Comparison of ENCODE assay signal across 11 cellular contexts in the genomic region with DNA sequence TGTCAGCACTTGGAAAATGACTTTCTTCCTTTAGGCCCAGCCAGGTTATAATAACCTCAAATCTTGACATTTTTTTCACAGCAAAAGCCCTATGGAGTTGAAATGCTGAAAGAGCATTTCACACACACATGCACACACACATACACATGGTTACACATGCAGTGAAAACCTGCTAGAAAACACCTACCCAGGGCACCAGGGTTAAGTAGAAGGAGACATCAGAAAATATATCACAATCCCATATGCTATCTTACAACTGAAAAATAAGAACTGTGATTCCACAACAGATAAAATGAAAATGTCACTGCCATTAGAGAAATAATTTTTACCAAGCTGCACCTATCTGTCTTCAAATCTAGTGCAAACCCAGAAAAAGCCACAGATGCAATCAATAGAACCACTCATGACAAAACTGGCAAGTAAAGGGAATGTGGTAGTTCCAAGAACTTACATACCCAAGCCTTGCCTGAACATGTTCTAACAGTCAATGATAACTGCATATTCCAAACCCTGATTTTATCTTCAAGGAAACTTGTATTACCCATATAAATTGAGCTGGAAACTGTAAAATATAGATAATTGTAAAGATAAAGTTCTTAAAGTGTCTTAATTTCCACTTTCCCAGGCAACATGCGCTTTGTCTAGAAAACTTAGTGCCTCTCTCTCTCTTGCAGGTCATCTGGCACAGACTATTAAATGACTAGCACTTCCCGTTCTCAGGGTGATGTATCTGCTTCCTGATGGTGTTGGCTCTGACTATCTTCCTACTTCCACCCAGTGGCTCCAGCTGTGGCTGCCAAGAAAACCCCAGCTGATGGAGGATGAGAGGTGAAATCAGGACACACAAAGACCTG.
DNase-seq lines count a peak whose midpoint lies in the region; ATAC-seq and TF ChIP-seq lines count a peak whose summit lies in the region.
"Had no signal": no experiment of that assay in that cellular context is flagged by ENCODE, and none has a peak within 500 bp of the region (broad histone marks: within the 10 kb centered on the region; RNA-seq: fewer than 3 reads in every experiment).

No MANE protein-coding gene starts in this region.

- CTCF ChIA-PET in activated CD4-positive, alpha-beta T cell treated with anti-CD3 and anti-CD28 coated beads for 36 hours (lab: Charles Lee) = interaction anchor here (1.7 to 2.3 kb wide), 2 partner anchors 17 to 19 kb away, joined by 3 to 8 read pairs; no protein-coding TSS in a partner anchor
- CTCF ChIA-PET in PC-9 (lab: Charles Lee) = no interaction called here

- no peaks in the 10 kb centered on the region for H4K20me1 ChIP-seq in PC-9 (ENCODE audit: insufficient read depth)

- POLR2A ChIA-PET in activated CD4-positive, alpha-beta T cell treated with anti-CD3 and anti-CD28 coated beads for 36 hours (lab: Charles Lee) = interaction anchor here (0.5 to 0.7 kb wide), 2 partner anchors 25 to 253 kb away, joined by 3 read pairs; no protein-coding TSS in a partner anchor
- POLR2A ChIA-PET in PC-9 (lab: Charles Lee; ENCODE audit: unreplicated experiment) = no interaction called here

- H3K4me1 Mint-ChIP-seq in activated CD4-positive, alpha-beta T cell treated with anti-CD3 and anti-CD28 coated beads for 36 hours = peaks cover 46% of the 10 kb centered on the region

- H3K27ac ChIP-seq in PC-9 = no peak overlapping the region
- H3K27ac ChIP-seq: A549 had no signal

- no TSS peak for BruUV-seq in PC-9 (replicated peaks; lab: Mats Ljungman, UMichigan)

- peaks cover 24% of the 10 kb centered on the region for H3K9me3 ChIP-seq in PC-9 (ENCODE audit: insufficient read depth, low read depth)
- H3K9me3 ChIP-seq: A549 had no signal

- no peaks in the 10 kb centered on the region for H3F3A ChIP-seq in PC-9 (ENCODE audit: insufficient read depth, low read depth)

- peak overlapping the region; percentile 12; the same call in 1 of the 2 replicates for H2AFZ ChIP-seq in PC-9

- H3K4me2 ChIP-seq in PC-9 = no peak overlapping the region
- H3K4me2 ChIP-seq: A549 had no signal

- no peaks in the 10 kb centered on the region for H3K27me3 ChIP-seq in PC-9 (ENCODE audit: insufficient read depth, low read depth)

- H3K9me2 ChIP-seq in PC-9 (ENCODE audit: insufficient read depth) = no peaks in the 10 kb centered on the region

- peak; percentile 55 for ATAC-seq in activated CD4-positive, alpha-beta T cell treated with anti-CD3 and anti-CD28 coated beads for 36 hours
- no peak for ATAC-seq in GM21390 (IDR thresholded peaks at IDR 0.05; ENCODE audit: unreplicated experiment)
- no peak for ATAC-seq in GM21381 (IDR thresholded peaks at IDR 0.05; ENCODE audit: unreplicated experiment)
- ATAC-seq: A549 had no signal

- no peaks in the 10 kb centered on the region for H3K27me3 Mint-ChIP-seq in activated CD4-positive, alpha-beta T cell treated with anti-CD3 and anti-CD28 coated beads for 36 hours
- H3K27me3 Mint-ChIP-seq: progenitor cell of endocrine pancreas had no signal

- H3K79me2 ChIP-seq in PC-9 (ENCODE audit: low read depth) = no peaks in the 10 kb centered on the region

- peaks cover 13% of the 10 kb centered on the region for H3K4me1 ChIP-seq in PC-9 (replicated peaks; ENCODE audit: insufficient read depth)
- H3K4me1 ChIP-seq: A549 had no signal

- peak overlapping the region; percentile 83 for H3K27ac Mint-ChIP-seq in activated CD4-positive, alpha-beta T cell treated with anti-CD3 and anti-CD28 coated beads for 36 hours
- H3K27ac Mint-ChIP-seq: progenitor cell of endocrine pancreas had no signal

- H3K4me3 ChIP-seq in PC-9 (no peak overlapping the region), fibroblast of mammary gland (ENCODE audit: control insufficient read depth, low read depth, low read length) (no peak overlapping the region), skeletal muscle cell (ENCODE audit: low read depth, low read length) (no peak overlapping the region)
- H3K4me3 ChIP-seq: A549 had no signal

- no peaks in the 10 kb centered on the region for H3K36me3 Mint-ChIP-seq in activated CD4-positive, alpha-beta T cell treated with anti-CD3 and anti-CD28 coated beads for 36 hours (ENCODE audit: low read depth)

- no peak overlapping the region for H3K4me3 Mint-ChIP-seq in activated CD4-positive, alpha-beta T cell treated with anti-CD3 and anti-CD28 coated beads for 36 hours

- intact Hi-C loops in activated CD4-positive, alpha-beta T cell treated with anti-CD3 and anti-CD28 coated beads for 36 hours (cut with DNase I, micrococcal nuclease) = no loop called here
- intact Hi-C loops in PC-9 (cut with micrococcal nuclease; ENCODE audit: unreplicated experiment) = no loop called here

- H3K9me3 Mint-ChIP-seq in activated CD4-positive, alpha-beta T cell treated with anti-CD3 and anti-CD28 coated beads for 36 hours (ENCODE audit: low read depth) = peaks cover 8% of the 10 kb centered on the region

- H3K36me3 ChIP-seq in PC-9 (ENCODE audit: low read depth) = no peaks in the 10 kb centered on the region

- TF ChIP-seq CTCF in PC-9 (conservative IDR thresholded peaks at IDR 0.05) (no peak), fibroblast of mammary gland (conservative IDR thresholded peaks at IDR 0.05; ENCODE audit: control insufficient read depth, insufficient read depth, low read depth, low read length) (no peak)

- peak; percentile 31 for DNase-seq in activated CD4-positive, alpha-beta T cell treated with anti-CD3 and anti-CD28 coated beads for 36 hours
- no peak for DNase-seq in activated CD4-positive, alpha-beta T cell treated with anti-CD3 and anti-CD28 coated beads for 48 hours
- DNase-seq in PC-9 (no peak), fibroblast of mammary gland (ENCODE audit: low read depth) (peak; percentile 77), skeletal muscle cell (ENCODE audit: low read depth) (peak; percentile 63)
- DNase-seq in activated effector memory CD4-positive, alpha-beta T cell treated with Interleukin-2 at 50 U/mL for 16 hours = no peak
- DNase-seq: NCI-H2107 had no signal

Comparison
In these comparisons a context has a peak if more than half of its experiments do, and no peak if none do; other contexts are left out.
1. DNase-seq: peak in activated CD4-positive, alpha-beta T cell treated with anti-CD3 and anti-CD28 coated beads for 36 hours (single experiment), fibroblast of mammary gland (single experiment) and skeletal muscle cell (single experiment); none in activated CD4-positive, alpha-beta T cell treated with anti-CD3 and anti-CD28 coated beads for 48 hours (single experiment), PC-9 (0 of 2) and activated effector memory CD4-positive, alpha-beta T cell treated with Interleukin-2 at 50 U/mL for 16 hours (single experiment).